ENCODE assay signal across 9 cellular contexts in the genomic region with DNA sequence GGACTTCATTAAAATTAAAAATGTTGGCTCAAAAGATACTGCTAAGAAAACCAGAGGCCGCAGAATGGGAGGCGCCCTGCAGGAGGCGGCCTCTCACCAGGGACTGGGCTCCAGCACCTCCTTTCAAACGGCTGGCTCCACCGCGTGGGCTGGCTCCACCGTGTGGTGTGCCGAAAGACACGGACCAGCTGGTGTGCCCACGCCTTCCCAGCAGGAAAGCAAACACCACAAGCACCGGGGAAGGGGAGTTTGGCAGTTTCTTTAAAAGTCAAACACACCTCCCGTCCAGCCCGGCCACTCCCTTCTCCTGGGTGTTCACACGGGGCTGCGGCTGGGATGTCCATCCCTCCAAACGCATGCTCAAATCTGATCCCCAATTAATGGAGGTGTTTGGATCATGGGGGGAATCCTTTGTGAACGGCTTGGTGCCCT. TPM values are rescaled to one million over a fixed set of nuclear protein-coding genes. Genes with fewer than 3 reads are reported as not detected.
DNase-seq lines count a peak whose midpoint lies in the region; ATAC-seq, FAIRE-seq and TF ChIP-seq lines count a peak whose summit lies in the region.
"Had no signal": no experiment of that assay in that cellular context is flagged by ENCODE, and none has a peak within 500 bp of the region (broad histone marks: within the 10 kb centered on the region; RNA-seq: fewer than 3 reads in every experiment).

No MANE protein-coding gene starts in this region.

- H3K79me2 ChIP-seq in Karpas-422 (ENCODE audit: low read length) (no peaks in the 10 kb centered on the region), K562 (ENCODE audit: control insufficient read depth, insufficient read depth, low read length) (no peaks in the 10 kb centered on the region)

- no TSS peak for BruUV-seq in K562 (replicated peaks; lab: Mats Ljungman, UMichigan)

- H2AFZ ChIP-seq in Karpas-422 (ENCODE audit: low read length) (no peak overlapping the region), K562 (ENCODE audit: low read depth, low read length) (peak overlapping the region; percentile 54)

- intact Hi-C loops in K562 (cut with micrococcal nuclease): no loop called here

- FAIRE-seq in K562 (lab: Jason Lieb, UNC): peak; percentile 93

- no peak overlapping the region for H3K4me3 Mint-ChIP-seq in CD8-positive, alpha-beta memory T cell
- H3K4me3 Mint-ChIP-seq: memory B cell had no signal

- no peak overlapping the region for H3K4me3 ChIP-seq in CD8-positive, alpha-beta memory T cell (ENCODE audit: low read length)
- H3K4me3 ChIP-seq in Karpas-422 (ENCODE audit: low read length) (no peak overlapping the region), K562 (no peak overlapping the region)

- no peak overlapping the region for H3K27ac ChIP-seq in CD8-positive, alpha-beta memory T cell (ENCODE audit: low read depth, low read length)
- H3K27ac ChIP-seq in Karpas-422 (ENCODE audit: low read length) (no peak overlapping the region), K562 (ENCODE audit: extremely low read depth, low read depth, low read length) (no peak overlapping the region)

- POLR2A ChIA-PET in CD8-positive, alpha-beta memory T cell (lab: Charles Lee): no interaction called here
- POLR2A ChIA-PET in K562 (lab: Yijun Ruan, JAX): interaction anchor here (0.6 to 1.6 kb wide), 7 partner anchors 8 to 152 kb away, joined by 3 to 8 read pairs (median 3); a partner anchor contains a TSS

- H3K27me3 Mint-ChIP-seq in CD8-positive, alpha-beta memory T cell: no peaks in the 10 kb centered on the region
- H3K27me3 Mint-ChIP-seq: memory B cell had no signal

- H4K20me1 ChIP-seq in Karpas-422 (ENCODE audit: insufficient read depth, low read depth, low read length) (no peaks in the 10 kb centered on the region), K562 (replicated peaks; ENCODE audit: control insufficient read depth, insufficient read depth, low read length) (no peaks in the 10 kb centered on the region; the same call in 1 of the 2 replicates)

- 20% methylated on average over 17 of the region's 17 CpGs for WGBS in K562 (ENCODE audit: insufficient coverage, low coverage, missing lambda C conversion rate)

- H3K9ac ChIP-seq in Karpas-422 (ENCODE audit: low read length) (no peak overlapping the region), K562 (ENCODE audit: insufficient read depth in 1 of 2, low read depth in 2 of 2, low read length in 2 of 2) (peak overlapping the region in 1 of 2 experiments; percentile 3; a peak in 1 of 4 replicates)

- no peaks in the 10 kb centered on the region for H3K9me3 ChIP-seq in CD8-positive, alpha-beta memory T cell (ENCODE audit: low read length)
- no peaks in the 10 kb centered on the region for H3K9me3 ChIP-seq in Karpas-422 (ENCODE audit: low read length)
- H3K9me3 ChIP-seq in K562 (replicated peaks; ENCODE audit: control insufficient read depth, insufficient read depth, low read depth, low read length): no peaks in the 10 kb centered on the region

- peak; percentile 64 to 85 for TF ChIP-seq RAD21 in K562 (CRISPR knock-in tag; conservative IDR thresholded peaks at IDR 0.05 in 1 of 2, IDR thresholded peaks at IDR 0.05 in 1 of 2)

- H3K9me3 Mint-ChIP-seq in CD8-positive, alpha-beta memory T cell: no peaks in the 10 kb centered on the region
- H3K9me3 Mint-ChIP-seq: memory B cell had no signal

- peaks cover under 1 to 60% (median 9%) of the 10 kb centered on the region in 3 donors for H3K36me3 Mint-ChIP-seq in CD8-positive, alpha-beta memory T cell

- in situ Hi-C loops in K562 (cut with MboI): no loop called here

- TF ChIP-seq CTCF in K562 (IDR thresholded peaks at IDR 0.05 in 2 of 3, conservative IDR thresholded peaks at IDR 0.05 in 1 of 3; ENCODE audit: insufficient read depth in 2 of 3, low read depth in 1 of 3, low read length in 3 of 3): peak; percentile 91 to 98 (median 97)

- no peaks in the 10 kb centered on the region for H3K9me2 ChIP-seq in Karpas-422 (replicated peaks; ENCODE audit: insufficient read depth, low read length)

- H3K36me3 ChIP-seq in CD8-positive, alpha-beta memory T cell (ENCODE audit: insufficient read depth, low read length): peaks cover 27% of the 10 kb centered on the region
- no peaks in the 10 kb centered on the region; the same call in 1 of the 2 replicates for H3K36me3 ChIP-seq in Karpas-422 (ENCODE audit: insufficient read depth, low read length)
- H3K36me3 ChIP-seq in K562 (ENCODE audit: control insufficient read depth, insufficient read depth, low read length): peaks cover 7% of the 10 kb centered on the region; the same call in 1 of the 3 replicates

- no peaks in the 10 kb centered on the region for H3K9me1 ChIP-seq in K562 (ENCODE audit: control insufficient read depth, insufficient read depth, low read length)

- H3K4me1 Mint-ChIP-seq in CD8-positive, alpha-beta memory T cell: peaks cover 0 to 11% (median 5%) of the 10 kb centered on the region in 3 donors

- no peak for TF ChIP-seq POLR2A in K562 (conservative IDR thresholded peaks at IDR 0.05)

- CTCF ChIA-PET in CD8-positive, alpha-beta memory T cell (lab: Charles Lee): interaction anchor here (0.9 kb wide), 1 partner anchor 10 kb away, joined by 5 read pairs; no protein-coding TSS in a partner anchor
- CTCF ChIA-PET in K562 (lab: Yijun Ruan, JAX; ENCODE audit: low intra/inter-chr PET ratio): interaction anchor here (0.5 to 1.7 kb wide), 7 partner anchors 39 to 706 kb away, joined by 3 to 27 read pairs (median 4); a partner anchor contains a TSS

- H3K27ac Mint-ChIP-seq in CD8-positive, alpha-beta memory T cell: peak overlapping the region in 3 of 8 donors; percentile 7 to 52 (median 33)
- H3K27ac Mint-ChIP-seq: memory B cell had no signal

- peak in 3 of 5 donors; percentile 21 to 62 (median 51) for DNase-seq in CD8-positive, alpha-beta memory T cell
- DNase-seq in Karpas-422 (peak; percentile 67), SW480 (ENCODE audit: low spot score) (peak; percentile 74), K562 (ENCODE audit: extremely low read depth in 1 of 4, low spot score in 3 of 4) (peak; percentile 75 to 82 (median 80)), islet precursor cell (peak; percentile 79)
- DNase-seq in stimulated activated CD4-positive, alpha-beta T cell treated with anti-CD3 and anti-CD28 coated beads, Interleukin-2, amount 100 ng/mL, for 48 hours: peak; percentile 43 to 54

- H3K4me2 ChIP-seq in Karpas-422 (ENCODE audit: low read depth, low read length, poor library complexity, severe bottlenecking) (no peak overlapping the region), K562 (ENCODE audit: insufficient read depth, low read length) (peak overlapping the region; percentile 2; the same call in 1 of the 2 replicates)

- no peaks in the 10 kb centered on the region for H3K27me3 ChIP-seq in CD8-positive, alpha-beta memory T cell (ENCODE audit: insufficient read depth, low read length, poor library complexity, severe bottlenecking)
- H3K27me3 ChIP-seq in Karpas-422 (ENCODE audit: low read length): no peaks in the 10 kb centered on the region
- H3K27me3 ChIP-seq in K562 (ENCODE audit: control insufficient read depth in 2 of 2, insufficient read depth in 2 of 2, low read length in 2 of 2): no peaks in the 10 kb centered on the region

- no peak for TF ChIP-seq EP300 in K562 (IDR thresholded peaks at IDR 0.05; ENCODE audit: low read length)

- H3K4me1 ChIP-seq in CD8-positive, alpha-beta memory T cell (ENCODE audit: insufficient read depth, low read length): no peaks in the 10 kb centered on the region
- H3K4me1 ChIP-seq in Karpas-422 (ENCODE audit: low read length): no peaks in the 10 kb centered on the region
- H3K4me1 ChIP-seq in K562 (replicated peaks in 1 of 2; ENCODE audit: control insufficient read depth in 2 of 2, insufficient read depth in 2 of 2, low read length in 2 of 2): peaks cover 0 to 35% of the 10 kb centered on the region in 2 experiments; a peak in 3 of 5 replicates

- ATAC-seq in K562: peak; percentile 92
- no peak for ATAC-seq in GM19328 (IDR thresholded peaks at IDR 0.05; ENCODE audit: unreplicated experiment)
- ATAC-seq in HG03159 (IDR thresholded peaks at IDR 0.05; ENCODE audit: unreplicated experiment): no peak

RNA-seq across cellular contexts. Expression of a gene that starts 13.9 kb away (rescaled TPM):
- total RNA-seq in CD8-positive, alpha-beta memory T cell: 10 to 100 TPM; 41.2 to 44.5 TPM
- polyA plus RNA-seq in CD8-positive, alpha-beta memory T cell: 54.3 TPM
- total RNA-seq in Karpas-422 (2014; rRNA removed; shearing (Covaris generic); ENCODE audit: low replicate concordance): 38.4 and 126 TPM in 2 replicates
- 14.1 and 33.3 TPM in 2 replicates for total RNA-seq in K562 (2011; cell fraction: chromatin; rRNA removed; ENCODE audit: low replicate concordance)
- 26.0 and 29.5 TPM in 2 replicates for total RNA-seq in K562 (2011; cell fraction: nucleolus; rRNA removed)
- total RNA-seq in K562 (2011; cell fraction: nucleoplasm; rRNA removed): 15.7 and 17.2 TPM in 2 replicates
- total RNA-seq in K562 (2014; rRNA removed): 25.5 and 32.6 TPM in 2 replicates
- 5.6 and 7.2 TPM in 2 replicates for total RNA-seq in K562 (2014; rRNA removed; fragmentation: Illumina TruSeq; extraction: Trizol)
- 11.2 and 13.8 TPM in 2 replicates for total RNA-seq in K562 (2015; rRNA removed; fragmentation: Illumina TruSeq; extraction: Trizol)
- total RNA-seq in K562 (2021): 18.9 and 23.5 TPM in 2 replicates
- polyA plus RNA-seq in K562 (2011; rRNA removed): 16.8 and 23.4 TPM in 2 replicates
- 31.4 and 46.2 TPM in 2 replicates for polyA plus RNA-seq in K562 (2011; cell fraction: cytosol; rRNA removed)
- 31.5 and 38.2 TPM in 2 replicates for polyA plus RNA-seq in K562 (2011; cell fraction: nucleus; rRNA removed)
- 14.9 and 41.4 TPM in 2 replicates for polyA plus RNA-seq in K562 (2012)
- 17.6 and 19.6 TPM in 2 replicates for polyA plus RNA-seq in K562 (2014; fragmentation: Illumina TruSeq; extraction: Trizol)
- under 1 TPM; 0.46 to 0.67 TPM for polyA plus RNA-seq in K562 (2014; fragmentation: Nextera tagmentation; extraction: Ambion mirVana)
- 35.1 and 36.8 TPM in 2 replicates for polyA plus RNA-seq in K562 (2014; rRNA removed)
- polyA minus RNA-seq in K562 (2011; rRNA and poly(A)+ RNA removed): 5.1 and 9.7 TPM in 2 replicates
- 9.7 and 12.0 TPM in 2 replicates for polyA minus RNA-seq in K562 (2011; cell fraction: cytosol; rRNA and poly(A)+ RNA removed)
- 9.0 and 11.1 TPM in 2 replicates for polyA minus RNA-seq in K562 (2011; cell fraction: nucleus; rRNA and poly(A)+ RNA removed)

RNA-seq across cellular contexts. Expression of a gene that starts 14.3 kb away (rescaled TPM):
- total RNA-seq in CD8-positive, alpha-beta memory T cell: 10 to 100 TPM; 19.3 to 20.9 TPM
- polyA plus RNA-seq in CD8-positive, alpha-beta memory T cell: 26.7 TPM
- 12.6 and 24.6 TPM in 2 replicates for total RNA-seq in Karpas-422 (2014; rRNA removed; shearing (Covaris generic); ENCODE audit: low replicate concordance)
- total RNA-seq in K562 (2011; cell fraction: chromatin; rRNA removed; ENCODE audit: low replicate concordance): 5.4 and 10.8 TPM in 2 replicates
- total RNA-seq in K562 (2011; cell fraction: nucleolus; rRNA removed): 15.9 and 20.5 TPM in 2 replicates
- 9.8 and 10.6 TPM in 2 replicates for total RNA-seq in K562 (2011; cell fraction: nucleoplasm; rRNA removed)
- total RNA-seq in K562 (2014; rRNA removed) (20.9 and 25.9 TPM in 2 replicates), K562 (2014; rRNA removed; fragmentation: Illumina TruSeq; extraction: Trizol) (6.8 and 7.1 TPM in 2 replicates), K562 (2015; rRNA removed; fragmentation: Illumina TruSeq; extraction: Trizol) (10.7 and 11.1 TPM in 2 replicates), K562 (2021) (9.6 and 12.1 TPM in 2 replicates)
- polyA plus RNA-seq in K562 (2011; rRNA removed) (8.0 and 11.2 TPM in 2 replicates), K562 (2014; fragmentation: Illumina TruSeq; extraction: Trizol) (6.7 and 7.1 TPM in 2 replicates), K562 (2014; fragmentation: Nextera tagmentation; extraction: Ambion mirVana) (1 to 10 TPM; 2.2 to 3.5 TPM), K562 (2014; rRNA removed) (14.3 and 14.8 TPM in 2 replicates)
- polyA plus RNA-seq in K562 (2011; cell fraction: cytosol; rRNA removed): 10.1 and 27.8 TPM in 2 replicates
- polyA plus RNA-seq in K562 (2011; cell fraction: nucleus; rRNA removed): 3.8 and 6.9 TPM in 2 replicates
- polyA plus RNA-seq in K562 (2012): 9.2 and 12.0 TPM in 2 replicates
- polyA minus RNA-seq in K562 (2011; rRNA and poly(A)+ RNA removed): 4.5 and 12.2 TPM in 2 replicates
- 9.6 and 13.4 TPM in 2 replicates for polyA minus RNA-seq in K562 (2011; cell fraction: cytosol; rRNA and poly(A)+ RNA removed)
- 9.6 and 10.6 TPM in 2 replicates for polyA minus RNA-seq in K562 (2011; cell fraction: nucleus; rRNA and poly(A)+ RNA removed)

RNA-seq across cellular contexts. Expression of a gene that starts 19.2 kb away (rescaled TPM):
- not detected for total RNA-seq in CD8-positive, alpha-beta memory T cell
- polyA plus RNA-seq in CD8-positive, alpha-beta memory T cell: not detected
- not detected in 2 replicates for total RNA-seq in Karpas-422 (2014; rRNA removed; shearing (Covaris generic); ENCODE audit: low replicate concordance)
- not detected in 2 replicates for total RNA-seq in K562 (2011; cell fraction: chromatin; rRNA removed; ENCODE audit: low replicate concordance)
- not detected in 2 replicates for total RNA-seq in K562 (2011; cell fraction: nucleolus; rRNA removed)
- total RNA-seq in K562 (2011; cell fraction: nucleoplasm; rRNA removed): not detected in 2 replicates
- total RNA-seq in K562 (2014; rRNA removed) (not detected in 2 replicates), K562 (2014; rRNA removed; fragmentation: Illumina TruSeq; extraction: Trizol) (not detected in 2 replicates), K562 (2015; rRNA removed; fragmentation: Illumina TruSeq; extraction: Trizol) (not detected in 2 replicates), K562 (2021) (not detected in 2 replicates)
- polyA plus RNA-seq in K562 (2011; rRNA removed) (not detected in 2 replicates), K562 (2014; fragmentation: Illumina TruSeq; extraction: Trizol) (not detected in 2 replicates), K562 (2014; fragmentation: Nextera tagmentation; extraction: Ambion mirVana) (not detected), K562 (2014; rRNA removed) (not detected in 2 replicates)
- 0.03 TPM in 1 of 2 replicates, not detected in the other for polyA plus RNA-seq in K562 (2011; cell fraction: cytosol; rRNA removed)
- 0.06 TPM in 1 of 2 replicates, not detected in the other for polyA plus RNA-seq in K562 (2011; cell fraction: nucleus; rRNA removed)
- 0.16 and 0.17 TPM in 2 replicates for polyA plus RNA-seq in K562 (2012)
- polyA minus RNA-seq in K562 (2011; rRNA and poly(A)+ RNA removed): not detected in 2 replicates
- not detected in 2 replicates for polyA minus RNA-seq in K562 (2011; cell fraction: cytosol; rRNA and poly(A)+ RNA removed)
- not detected in 2 replicates for polyA minus RNA-seq in K562 (2011; cell fraction: nucleus; rRNA and poly(A)+ RNA removed)

RNA-seq across cellular contexts. Expression of a gene that starts 30.0 kb away (rescaled TPM):
- 10 to 100 TPM; 73.9 to 82.8 TPM for total RNA-seq in CD8-positive, alpha-beta memory T cell
- 96.6 TPM for polyA plus RNA-seq in CD8-positive, alpha-beta memory T cell
- total RNA-seq in Karpas-422 (2014; rRNA removed; shearing (Covaris generic); ENCODE audit: low replicate concordance): 35.9 and 66.3 TPM in 2 replicates
- total RNA-seq in K562 (2011; cell fraction: chromatin; rRNA removed; ENCODE audit: low replicate concordance): 40.1 and 114 TPM in 2 replicates
- total RNA-seq in K562 (2011; cell fraction: nucleolus; rRNA removed): 99.9 and 115 TPM in 2 replicates
- total RNA-seq in K562 (2011; cell fraction: nucleoplasm; rRNA removed): 47.3 and 54.8 TPM in 2 replicates
- 115 and 140 TPM in 2 replicates for total RNA-seq in K562 (2014; rRNA removed)
- total RNA-seq in K562 (2014; rRNA removed; fragmentation: Illumina TruSeq; extraction: Trizol): 3.3 and 4.4 TPM in 2 replicates
- total RNA-seq in K562 (2015; rRNA removed; fragmentation: Illumina TruSeq; extraction: Trizol): 36.1 and 41.8 TPM in 2 replicates
- total RNA-seq in K562 (2021): 84.8 and 95.8 TPM in 2 replicates
- polyA plus RNA-seq in K562 (2011; rRNA removed): 24.0 and 30.8 TPM in 2 replicates
- 57.0 and 157 TPM in 2 replicates for polyA plus RNA-seq in K562 (2011; cell fraction: cytosol; rRNA removed)
- 110 and 151 TPM in 2 replicates for polyA plus RNA-seq in K562 (2011; cell fraction: nucleus; rRNA removed)
- polyA plus RNA-seq in K562 (2012): 64.4 and 77.9 TPM in 2 replicates
- polyA plus RNA-seq in K562 (2014; fragmentation: Illumina TruSeq; extraction: Trizol): 11.4 and 42.6 TPM in 2 replicates
- polyA plus RNA-seq in K562 (2014; fragmentation: Nextera tagmentation; extraction: Ambion mirVana): 1 to 10 TPM; 1.8 to 7.7 TPM
- polyA plus RNA-seq in K562 (2014; rRNA removed): 97.1 and 104 TPM in 2 replicates
- 6.1 and 8.5 TPM in 2 replicates for polyA minus RNA-seq in K562 (2011; rRNA and poly(A)+ RNA removed)
- polyA minus RNA-seq in K562 (2011; cell fraction: cytosol; rRNA and poly(A)+ RNA removed): 31.0 and 38.0 TPM in 2 replicates
- 27.2 and 34.2 TPM in 2 replicates for polyA minus RNA-seq in K562 (2011; cell fraction: nucleus; rRNA and poly(A)+ RNA removed)

RNA-seq across cellular contexts. Expression of a gene that starts 30.4 kb away (rescaled TPM):
- 10 to 100 TPM; 30.6 to 31.5 TPM for total RNA-seq in CD8-positive, alpha-beta memory T cell
- 63.9 TPM for polyA plus RNA-seq in CD8-positive, alpha-beta memory T cell
- 38.5 and 73.9 TPM in 2 replicates for total RNA-seq in Karpas-422 (2014; rRNA removed; shearing (Covaris generic); ENCODE audit: low replicate concordance)
- total RNA-seq in K562 (2011; cell fraction: chromatin; rRNA removed; ENCODE audit: low replicate concordance): 26.2 and 74.9 TPM in 2 replicates
- 64.9 and 70.4 TPM in 2 replicates for total RNA-seq in K562 (2011; cell fraction: nucleolus; rRNA removed)
- total RNA-seq in K562 (2011; cell fraction: nucleoplasm; rRNA removed): 32.1 and 39.0 TPM in 2 replicates
- 22.9 and 25.2 TPM in 2 replicates for total RNA-seq in K562 (2014; rRNA removed)
- total RNA-seq in K562 (2014; rRNA removed; fragmentation: Illumina TruSeq; extraction: Trizol): 2.1 and 2.2 TPM in 2 replicates
- total RNA-seq in K562 (2015; rRNA removed; fragmentation: Illumina TruSeq; extraction: Trizol): 7.1 and 9.5 TPM in 2 replicates
- 20.9 and 22.1 TPM in 2 replicates for total RNA-seq in K562 (2021)
- 11.9 and 20.4 TPM in 2 replicates for polyA plus RNA-seq in K562 (2011; rRNA removed)
- 22.4 and 38.9 TPM in 2 replicates for polyA plus RNA-seq in K562 (2011; cell fraction: cytosol; rRNA removed)
- polyA plus RNA-seq in K562 (2011; cell fraction: nucleus; rRNA removed): 113 and 172 TPM in 2 replicates
- 15.5 and 42.6 TPM in 2 replicates for polyA plus RNA-seq in K562 (2012)
- 3.9 and 10.0 TPM in 2 replicates for polyA plus RNA-seq in K562 (2014; fragmentation: Illumina TruSeq; extraction: Trizol)
- 1 to 10 TPM in 1 of 2 experiments, under 1 TPM in 1; 0.39 to 1.3 TPM for polyA plus RNA-seq in K562 (2014; fragmentation: Nextera tagmentation; extraction: Ambion mirVana)
- polyA plus RNA-seq in K562 (2014; rRNA removed): 29.4 and 37.4 TPM in 2 replicates
- polyA minus RNA-seq in K562 (2011; rRNA and poly(A)+ RNA removed): 3.1 and 4.7 TPM in 2 replicates
- polyA minus RNA-seq in K562 (2011; cell fraction: cytosol; rRNA and poly(A)+ RNA removed): 5.5 and 9.3 TPM in 2 replicates
- 16.6 and 19.7 TPM in 2 replicates for polyA minus RNA-seq in K562 (2011; cell fraction: nucleus; rRNA and poly(A)+ RNA removed)
